In genomic region chr18:24657461-24657860, GRCh38 we compare ENCODE assay signal across 2 cellular contexts.
TF ChIP-seq lines count a peak whose summit lies in the region.

No MANE protein-coding gene starts in this region.

TF ChIP-seq in IMR-90, 13 proteins besides CTCF, POLR2A, EP300 and RAD21 (continued from another document):
- TF ChIP-seq NFE2L2 (IDR thresholded peaks at IDR 0.05; ENCODE audit: low read depth, low read length) (no peak), SMC3 (IDR thresholded peaks at IDR 0.05; ENCODE audit: low read depth, low read length) (no peak), MAFK (IDR thresholded peaks at IDR 0.05; ENCODE audit: low read depth, low read length) (no peak), CEBPB (IDR thresholded peaks at IDR 0.05; ENCODE audit: low read depth, low read length) (no peak), MXI1 (IDR thresholded peaks at IDR 0.05; ENCODE audit: borderline replicate concordance, low read depth, low read length) (no peak), ELK1 (IDR thresholded peaks at IDR 0.05; ENCODE audit: borderline replicate concordance, low read depth, low read length) (no peak)

TF ChIP-seq in WTC11, 78 proteins besides CTCF, POLR2A, EP300 and RAD21 (continued from another document):
- TF ChIP-seq MLX (CRISPR knock-in tag; IDR thresholded peaks at IDR 0.05): no peak
- TF ChIP-seq FOXP1 (CRISPR knock-in tag; IDR thresholded peaks at IDR 0.05; ENCODE audit: borderline replicate concordance): no peak
- TF ChIP-seq PRDM15 (CRISPR knock-in tag; IDR thresholded peaks at IDR 0.05): no peak
- no peak for TF ChIP-seq ERG (CRISPR knock-in tag; IDR thresholded peaks at IDR 0.05)
- TF ChIP-seq CREM (CRISPR knock-in tag; IDR thresholded peaks at IDR 0.05): no peak
- no peak for TF ChIP-seq NFATC4 (CRISPR knock-in tag; IDR thresholded peaks at IDR 0.05)
- TF ChIP-seq ZNF512 (CRISPR knock-in tag; IDR thresholded peaks at IDR 0.05; ENCODE audit: borderline replicate concordance): no peak
